Comparison of ENCODE assay signal across 28 cellular contexts in genomic region chr9:117394655-117395054, GRCh38.
"Had no signal": no experiment of that assay in that cellular context is flagged by ENCODE, and none has a peak within 500 bp of the region (broad histone marks: within the 10 kb centered on the region; RNA-seq: fewer than 3 reads in every experiment).

No MANE protein-coding gene starts in this region.

- H3K27me3 ChIP-seq: adrenal gland, body of pancreas had no signal

- ATAC-seq: activated naive CD8-positive, alpha-beta T cell treated with anti-CD3 and anti-CD28 coated beads, Interleukin-2, amount 50 U/mL, for 24 hours; activated T-cell treated with anti-CD3 and anti-CD28 coated beads, Interleukin-2, amount 50 U/mL, for 4 hours; activated T-helper 17 cell treated with anti-CD3 and anti-CD28 coated beads, Interleukin-2, amount 50 U/mL, for 72 hours; body of pancreas; effector memory CD8-positive, alpha-beta T cell; gastroesophageal sphincter had no signal

- H3K36me3 Mint-ChIP-seq: activated naive CD4-positive, alpha-beta T cell treated with anti-CD3 and anti-CD28 coated beads, Interleukin-2, amount 50 U/mL, for 24 hours; activated naive CD8-positive, alpha-beta T cell treated with anti-CD3 and anti-CD28 coated beads for 36 hours had no signal

- H3K4me1 ChIP-seq: adrenal gland, esophagus squamous epithelium, gastroesophageal sphincter had no signal

- H3K4me3 Mint-ChIP-seq: activated CD4-positive, alpha-beta memory T cell treated with anti-CD3 and anti-CD28 coated beads, Interleukin-2, amount 10 ng/mL, durations not matched to agents 7 days and 5 days; activated CD4-positive, alpha-beta T cell treated with anti-CD3 and anti-CD28 coated beads, Interleukin-2, amount 10 ng/mL, durations not matched to agents 7 days and 5 days; activated naive CD4-positive, alpha-beta T cell treated with anti-CD3 and anti-CD28 coated beads, Interleukin-2, amount 50 U/mL, for 24 hours; activated naive CD8-positive, alpha-beta T cell treated with anti-CD3 and anti-CD28 coated beads for 36 hours; activated naive CD8-positive, alpha-beta T cell treated with anti-CD3 and anti-CD28 coated beads, Interleukin-2, amount 50 U/mL, for 24 hours; activated T-cell treated with anti-CD3 and anti-CD28 coated beads, Interleukin-2, amount 50 U/mL, for 4 hours; activated T-helper 17 cell treated with anti-CD3 and anti-CD28 coated beads, Interleukin-2, amount 50 U/mL, for 72 hours; effector memory CD8-positive, alpha-beta T cell had no signal

- H3K27ac Mint-ChIP-seq: activated CD4-positive, alpha-beta memory T cell treated with anti-CD3 and anti-CD28 coated beads, Interleukin-2, amount 10 ng/mL, durations not matched to agents 7 days and 5 days; activated CD4-positive, alpha-beta T cell treated with anti-CD3 and anti-CD28 coated beads, Interleukin-2, amount 10 ng/mL, durations not matched to agents 7 days and 5 days; activated naive CD4-positive, alpha-beta T cell treated with anti-CD3 and anti-CD28 coated beads, Interleukin-2, amount 50 U/mL, for 24 hours; activated naive CD8-positive, alpha-beta T cell treated with anti-CD3 and anti-CD28 coated beads for 36 hours; activated naive CD8-positive, alpha-beta T cell treated with anti-CD3 and anti-CD28 coated beads, Interleukin-2, amount 50 U/mL, for 24 hours; activated T-helper 17 cell treated with anti-CD3 and anti-CD28 coated beads, Interleukin-2, amount 50 U/mL, for 72 hours; effector memory CD8-positive, alpha-beta T cell had no signal

- H3K27ac ChIP-seq: adrenal gland, body of pancreas, epithelial cell of prostate, esophagus squamous epithelium, gastroesophageal sphincter had no signal

- H3K9me3 Mint-ChIP-seq: activated CD4-positive, alpha-beta memory T cell treated with anti-CD3 and anti-CD28 coated beads, Interleukin-2, amount 10 ng/mL, durations not matched to agents 7 days and 5 days; activated CD4-positive, alpha-beta T cell treated with anti-CD3 and anti-CD28 coated beads, Interleukin-2, amount 10 ng/mL, durations not matched to agents 7 days and 5 days; activated naive CD4-positive, alpha-beta T cell treated with anti-CD3 and anti-CD28 coated beads, Interleukin-2, amount 50 U/mL, for 24 hours; activated T-cell treated with anti-CD3 and anti-CD28 coated beads, Interleukin-2, amount 50 U/mL, for 4 hours had no signal

- H3K27me3 Mint-ChIP-seq: activated CD4-positive, alpha-beta memory T cell treated with anti-CD3 and anti-CD28 coated beads, Interleukin-2, amount 10 ng/mL, durations not matched to agents 7 days and 5 days; activated CD4-positive, alpha-beta T cell treated with anti-CD3 and anti-CD28 coated beads, Interleukin-2, amount 10 ng/mL, durations not matched to agents 7 days and 5 days; activated naive CD4-positive, alpha-beta T cell treated with anti-CD3 and anti-CD28 coated beads, Interleukin-2, amount 50 U/mL, for 24 hours; activated naive CD8-positive, alpha-beta T cell treated with anti-CD3 and anti-CD28 coated beads, Interleukin-2, amount 50 U/mL, for 24 hours; activated T-helper 17 cell treated with anti-CD3 and anti-CD28 coated beads, Interleukin-2, amount 50 U/mL, for 72 hours; effector memory CD8-positive, alpha-beta T cell had no signal

- H3K36me3 ChIP-seq: adrenal gland, esophagus squamous epithelium, gastroesophageal sphincter had no signal

- H3K9me3 ChIP-seq: adrenal gland, body of pancreas, esophagus squamous epithelium, gastroesophageal sphincter had no signal

- H3K4me3 ChIP-seq: adrenal gland, body of pancreas, esophagus squamous epithelium, gastroesophageal sphincter had no signal

- DNase-seq: activated CD4-positive, alpha-beta memory T cell treated with anti-CD3 and anti-CD28 coated beads, Interleukin-2, amount 10 ng/mL, durations not matched to agents 7 days and 5 days; activated CD4-positive, alpha-beta T cell treated with anti-CD3 and anti-CD28 coated beads for 1 hour; activated CD4-positive, alpha-beta T cell treated with anti-CD3 and anti-CD28 coated beads for 4 hours; activated CD4-positive, alpha-beta T cell treated with anti-CD3 and anti-CD28 coated beads, Interleukin-2, amount 10 ng/mL, durations not matched to agents 7 days and 5 days; activated CD4-positive, alpha-beta T cell treated with anti-CD3 and anti-CD28 coated beads, Interleukin-2, amount 50 U/mL, for 4 hours; activated effector memory CD4-positive, alpha-beta T cell treated with Interleukin-2 at 50 U/mL for 16 hours; activated gamma-delta T cell treated with Interleukin-2 at 50 U/mL for 16 hours; activated naive CD4-positive, alpha-beta T cell treated with Interleukin-2 at 50 U/mL for 16 hours; activated naive CD8-positive, alpha-beta T cell treated with anti-CD3 and anti-CD28 coated beads for 36 hours; activated naive CD8-positive, alpha-beta T cell treated with anti-CD3 and anti-CD28 coated beads, Interleukin-2, amount 50 U/mL, for 24 hours; activated T-cell treated with anti-CD3 and anti-CD28 coated beads, Interleukin-2, amount 50 U/mL, for 4 hours; adrenal gland; amygdala; aorta; body of pancreas; caudate nucleus; cortex of kidney; dermis blood vessel endothelial cell; effector CD4-positive, alpha-beta T cell; effector memory CD8-positive, alpha-beta T cell; esophagus squamous epithelium; foreskin melanocyte; head of caudate nucleus; T-helper 2 cell had no signal

- H3K4me1 Mint-ChIP-seq: activated CD4-positive, alpha-beta memory T cell treated with anti-CD3 and anti-CD28 coated beads, Interleukin-2, amount 10 ng/mL, durations not matched to agents 7 days and 5 days; activated CD4-positive, alpha-beta T cell treated with anti-CD3 and anti-CD28 coated beads, Interleukin-2, amount 10 ng/mL, durations not matched to agents 7 days and 5 days; activated naive CD4-positive, alpha-beta T cell treated with anti-CD3 and anti-CD28 coated beads, Interleukin-2, amount 50 U/mL, for 24 hours; activated naive CD8-positive, alpha-beta T cell treated with anti-CD3 and anti-CD28 coated beads for 36 hours; activated naive CD8-positive, alpha-beta T cell treated with anti-CD3 and anti-CD28 coated beads, Interleukin-2, amount 50 U/mL, for 24 hours; activated T-helper 17 cell treated with anti-CD3 and anti-CD28 coated beads, Interleukin-2, amount 50 U/mL, for 72 hours had no signal
